21 cellular contexts compared by ENCODE assay signal in genomic region chr14:64123241-64123956, GRCh38.
"Had no signal": no experiment of that assay in that cellular context is flagged by ENCODE, and none has a peak within 500 bp of the region (broad histone marks: within the 10 kb centered on the region; RNA-seq: fewer than 3 reads in every experiment).

No MANE protein-coding gene starts in this region.

- H3K36me3 ChIP-seq: prostate gland had no signal

- H3K27ac Mint-ChIP-seq: nephron; stimulated activated naive CD8-positive, alpha-beta T cell treated with anti-CD3 and anti-CD28 coated beads, Interleukin-15, Interleukin-2, amounts not matched to agents 100 ng/mL and 50 ng/mL, for 24 hours had no signal

- ATAC-seq: right cardiac atrium, SK-N-SH treated with all-trans-retinoic acid at 6 μM for 48 hours had no signal

- H3K4me3 Mint-ChIP-seq: nephron; stimulated activated naive CD8-positive, alpha-beta T cell treated with anti-CD3 and anti-CD28 coated beads, Interleukin-15, Interleukin-2, amounts not matched to agents 100 ng/mL and 50 ng/mL, for 24 hours had no signal

- H3K27me3 ChIP-seq: colonic mucosa, suprapubic skin had no signal

- H3K4me1 ChIP-seq: colonic mucosa, suprapubic skin had no signal

- H3K27ac ChIP-seq: colonic mucosa, prostate gland, suprapubic skin had no signal

- H3K9me3 Mint-ChIP-seq: nephron; stimulated activated naive CD8-positive, alpha-beta T cell treated with anti-CD3 and anti-CD28 coated beads, Interleukin-15, Interleukin-2, amounts not matched to agents 100 ng/mL and 50 ng/mL, for 24 hours had no signal

- H3K9me3 ChIP-seq: colonic mucosa, prostate gland, suprapubic skin had no signal

- H3K4me3 ChIP-seq: colonic mucosa, prostate gland, smooth muscle cell, suprapubic skin had no signal

- H3K27me3 Mint-ChIP-seq: stimulated activated naive CD8-positive, alpha-beta T cell treated with anti-CD3 and anti-CD28 coated beads, Interleukin-15, Interleukin-2, amounts not matched to agents 100 ng/mL and 50 ng/mL, for 24 hours had no signal

- DNase-seq: activated CD4-positive, alpha-beta T cell treated with anti-CD3 and anti-CD28 coated beads, Interleukin-2, amount 50 U/mL, for 1 hour; amniotic stem cell; central memory CD4-positive, alpha-beta T cell; colonic mucosa; head of caudate nucleus; kidney glomerular epithelial cell; mesendoderm; nucleus accumbens; right cardiac atrium; SHP77 treated with DMSO at 0.1 percent for 48 hours; stimulated activated CD4-positive, alpha-beta T cell treated with anti-CD3 and anti-CD28 coated beads, Interleukin-4, amount 100 ng/mL, for 4 hours; stimulated activated CD8-positive, alpha-beta memory T cell treated with anti-CD3 and anti-CD28 coated beads, Interleukin-4, amount 100 ng/mL, for 48 hours; T-helper 1 cell; T1000; trophoblast cell had no signal
